In genomic region chr6:47383360-47383759, GRCh38 we compare ENCODE assay signal across 32 cellular contexts.
"Had no signal": no experiment of that assay in that cellular context is flagged by ENCODE, and none has a peak within 500 bp of the region (broad histone marks: within the 10 kb centered on the region; RNA-seq: fewer than 3 reads in every experiment).

No MANE protein-coding gene starts in this region.

- H3K36me3 ChIP-seq: adrenal gland, ascending aorta, brain microvascular endothelial cell, breast epithelium, cardiac muscle cell had no signal

- H3K27ac ChIP-seq: adrenal gland, ascending aorta, body of pancreas, brain microvascular endothelial cell, breast epithelium, cardiac muscle cell had no signal

- ATAC-seq: activated naive CD4-positive, alpha-beta T cell treated with anti-CD3 and anti-CD28 coated beads, Interleukin-2, amount 50 U/mL, for 72 hours; activated naive CD8-positive, alpha-beta T cell treated with anti-CD3 and anti-CD28 coated beads, Interleukin-2, amount 50 U/mL, for 24 hours; activated T-cell treated with anti-CD3 and anti-CD28 coated beads, Interleukin-2, amount 50 U/mL, for 4 hours; activated T-cell treated with anti-CD3 and anti-CD28 coated beads, Interleukin-2, amount 50 U/mL, for 72 hours; activated T-helper 17 cell treated with anti-CD3 and anti-CD28 coated beads, Interleukin-2, amount 50 U/mL, for 72 hours; body of pancreas had no signal

- H3K4me3 ChIP-seq: adrenal gland, ascending aorta, body of pancreas, breast epithelium, cardiac muscle cell had no signal

- H3K27me3 ChIP-seq: adrenal gland, ascending aorta, body of pancreas, brain microvascular endothelial cell, breast epithelium, cardiac muscle cell had no signal

- H3K4me1 ChIP-seq: adrenal gland, ascending aorta, body of pancreas, breast epithelium had no signal

- FAIRE-seq: astrocyte, bronchial epithelial cell had no signal

- H3K9me3 ChIP-seq: adrenal gland, ascending aorta, body of pancreas had no signal

- DNase-seq: activated effector memory CD4-positive, alpha-beta T cell treated with anti-CD3 and anti-CD28 coated beads, Interleukin-2, amount 50 U/mL, for 16 hours; activated gamma-delta T cell; activated gamma-delta T cell treated with Interleukin-2 at 50 U/mL for 16 hours; activated naive CD4-positive, alpha-beta T cell; activated naive CD4-positive, alpha-beta T cell treated with anti-CD3 and anti-CD28 coated beads for 36 hours; activated naive CD4-positive, alpha-beta T cell treated with anti-CD3 and anti-CD28 coated beads, Interleukin-2, amount 10 ng/mL, durations not matched to agents 7 days and 5 days; activated naive CD4-positive, alpha-beta T cell treated with anti-CD3 and anti-CD28 coated beads, Interleukin-2, amount 50 U/mL, for 16 hours; activated naive CD4-positive, alpha-beta T cell treated with Interleukin-2 at 50 U/mL for 16 hours; activated naive CD8-positive, alpha-beta T cell treated with anti-CD3 and anti-CD28 coated beads for 36 hours; activated naive CD8-positive, alpha-beta T cell treated with anti-CD3 and anti-CD28 coated beads, Interleukin-2, amount 10 ng/mL, durations not matched to agents 7 days and 5 days; activated naive CD8-positive, alpha-beta T cell treated with anti-CD3 and anti-CD28 coated beads, Interleukin-2, amount 50 U/mL, for 24 hours; activated T-cell treated with anti-CD3 and anti-CD28 coated beads, Interleukin-2, amount 50 U/mL, for 24 hours; activated T-cell treated with anti-CD3 and anti-CD28 coated beads, Interleukin-2, amount 50 U/mL, for 4 hours; activated T-cell treated with anti-CD3 and anti-CD28 coated beads, Interleukin-2, amount 50 U/mL, for 48 hours; activated T-cell treated with anti-CD3 and anti-CD28 coated beads, Interleukin-2, amount 50 U/mL, for 72 hours; adrenal gland; amniotic stem cell; amygdala; anterior cingulate cortex; aorta; body of pancreas; brain microvascular endothelial cell; caudate nucleus; central memory CD4-positive, alpha-beta T cell; cerebellar nuclear complex had no signal
